15 cellular contexts compared by ENCODE assay signal in the genomic region with DNA sequence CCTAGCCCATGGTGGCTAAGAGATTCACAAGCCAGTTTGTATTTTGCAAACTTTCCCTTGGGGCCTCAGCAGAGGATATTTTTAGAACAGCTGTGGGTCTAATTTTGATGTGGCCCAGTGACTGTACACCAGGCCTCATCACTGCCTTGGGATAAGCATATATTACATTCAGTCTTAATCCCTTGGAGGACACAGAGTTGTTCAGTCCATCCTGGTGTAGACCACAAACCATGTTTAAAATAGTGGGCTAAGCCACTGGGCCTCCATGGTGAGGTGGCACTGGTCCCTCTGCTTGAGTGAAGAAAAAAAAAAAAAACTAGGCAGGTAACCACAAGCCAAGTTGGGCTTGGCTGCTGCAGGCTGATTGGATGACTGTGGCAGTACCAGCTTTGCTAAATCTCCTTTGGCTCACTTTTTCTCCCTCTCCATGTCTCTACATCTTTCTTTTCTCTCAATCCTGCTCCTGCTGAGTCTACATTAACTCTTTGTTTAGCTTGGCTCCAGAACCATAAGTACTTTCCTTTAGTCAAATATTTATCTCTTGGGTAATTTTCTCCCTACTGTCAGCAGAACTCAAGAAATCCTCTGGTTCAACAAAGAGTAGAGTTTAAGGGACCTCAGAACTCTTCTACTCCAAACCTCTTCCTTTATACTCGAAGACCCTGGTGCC.
DNase-seq lines count a peak whose midpoint lies in the region; ATAC-seq and TF ChIP-seq lines count a peak whose summit lies in the region.
"Had no signal": no experiment of that assay in that cellular context is flagged by ENCODE, and none has a peak within 500 bp of the region (broad histone marks: within the 10 kb centered on the region; RNA-seq: fewer than 3 reads in every experiment).

No MANE protein-coding gene starts in this region.

- no TSS peak for BruUV-seq in A673 (replicated peaks; lab: Mats Ljungman, UMichigan)

- peak; percentile 55 to 66 for ATAC-seq in natural killer cell treated with Interleukin-12 subunit alpha and Interleukin-12 subunit beta and Interleukin-15 and Interleukin-18, amount 100 ng/mL, for 72 hours
- ATAC-seq in natural killer cell (no peak), heart right ventricle (peak in 7 of 8 donors; percentile 76 to 88 (median 79)), HG03097 (IDR thresholded peaks at IDR 0.05; ENCODE audit: low FRiP score, unreplicated experiment) (no peak), right lobe of liver (no peak)
- ATAC-seq: mucosa of descending colon had no signal

- peaks cover 2% of the 10 kb centered on the region; the same call in 1 of the 2 replicates for H3K9me3 ChIP-seq in OCI-LY1 (ENCODE audit: low read length)
- no peaks in the 10 kb centered on the region for H3K9me3 ChIP-seq in heart right ventricle
- H3K9me3 ChIP-seq in right lobe of liver = no peaks in the 10 kb centered on the region
- no peaks in the 10 kb centered on the region for H3K9me3 ChIP-seq in A673 (ENCODE audit: low read depth, low read length, poor library complexity, severe bottlenecking)
- H3K9me3 ChIP-seq: mucosa of descending colon had no signal

- H3K9me3 Mint-ChIP-seq in natural killer cell treated with Interleukin-12 subunit alpha and Interleukin-12 subunit beta and Interleukin-15 and Interleukin-18, amount 100 ng/mL, for 72 hours = peaks cover 5% of the 10 kb centered on the region
- no peaks in the 10 kb centered on the region for H3K9me3 Mint-ChIP-seq in natural killer cell

- peaks cover 29 to 32% of the 10 kb centered on the region in 2 donors for H3K4me1 Mint-ChIP-seq in natural killer cell treated with Interleukin-12 subunit alpha and Interleukin-12 subunit beta and Interleukin-15 and Interleukin-18, amount 100 ng/mL, for 72 hours (ENCODE audit: low read depth in 2 of 2)
- peaks cover 29 to 32% of the 10 kb centered on the region in 2 donors for H3K4me1 Mint-ChIP-seq in natural killer cell

- TF ChIP-seq CTCF in natural killer cell (IDR thresholded peaks at IDR 0.05) (no peak), OCI-LY1 (IDR thresholded peaks at IDR 0.05; ENCODE audit: low read length) (no peak), heart right ventricle (IDR thresholded peaks at IDR 0.05) (no peak), right lobe of liver (IDR thresholded peaks at IDR 0.05) (no peak), A673 (conservative IDR thresholded peaks at IDR 0.05; ENCODE audit: low read depth, low read length) (no peak)

- no peaks in the 10 kb centered on the region for H3K9me2 ChIP-seq in OCI-LY1 (ENCODE audit: low read depth, low read length)

- H3K4me3 Mint-ChIP-seq in natural killer cell treated with Interleukin-12 subunit alpha and Interleukin-12 subunit beta and Interleukin-15 and Interleukin-18, amount 100 ng/mL, for 72 hours = peak overlapping the region; percentile 27
- H3K4me3 Mint-ChIP-seq in natural killer cell = no peak overlapping the region

- H3K36me3 ChIP-seq in OCI-LY1 (ENCODE audit: insufficient read depth, low read length) (no peaks in the 10 kb centered on the region), heart right ventricle (no peaks in the 10 kb centered on the region), right lobe of liver (no peaks in the 10 kb centered on the region), A673 (ENCODE audit: insufficient read depth, low read length, poor library complexity, severe bottlenecking) (no peaks in the 10 kb centered on the region)

- peak overlapping the region in 1 of 2 donors; percentile 52 for H3K27ac Mint-ChIP-seq in natural killer cell treated with Interleukin-12 subunit alpha and Interleukin-12 subunit beta and Interleukin-15 and Interleukin-18, amount 100 ng/mL, for 72 hours
- peak overlapping the region in 1 of 2 donors; percentile 51 for H3K27ac Mint-ChIP-seq in natural killer cell

- H3K79me2 ChIP-seq in OCI-LY1 (ENCODE audit: insufficient read depth, low read length) = no peaks in the 10 kb centered on the region

- H3K36me3 Mint-ChIP-seq in natural killer cell treated with Interleukin-12 subunit alpha and Interleukin-12 subunit beta and Interleukin-15 and Interleukin-18, amount 100 ng/mL, for 72 hours = no peaks in the 10 kb centered on the region
- no peaks in the 10 kb centered on the region for H3K36me3 Mint-ChIP-seq in natural killer cell

- DNase-seq in natural killer cell treated with Interleukin-12 subunit alpha and Interleukin-12 subunit beta and Interleukin-15 and Interleukin-18, amount 100 ng/mL, for 72 hours (ENCODE audit: low spot score) = no peak
- no peak for DNase-seq in natural killer cell
- DNase-seq in heart right ventricle = peak in 1 of 2 donors; percentile 27
- no peak for DNase-seq in SW480 (ENCODE audit: low spot score)
- DNase-seq in right lobe of liver = no peak
- no peak for DNase-seq in A673 (ENCODE audit: low spot score)
- DNase-seq: central memory CD4-positive, alpha-beta T cell; GDM1; mucosa of descending colon; NCI-H510A; small intestine had no signal

- H3K27me3 Mint-ChIP-seq in natural killer cell treated with Interleukin-12 subunit alpha and Interleukin-12 subunit beta and Interleukin-15 and Interleukin-18, amount 100 ng/mL, for 72 hours = no peaks in the 10 kb centered on the region
- no peaks in the 10 kb centered on the region for H3K27me3 Mint-ChIP-seq in natural killer cell (ENCODE audit: low read depth in 2 of 2)

- POLR2A ChIA-PET in A673 (lab: Charles Lee; ENCODE audit: low non-redundant PET) = no interaction called here

- H3K4me3 ChIP-seq in OCI-LY1 (ENCODE audit: low read depth, low read length, poor library complexity, severe bottlenecking) = no peak overlapping the region
- no peak overlapping the region for H3K4me3 ChIP-seq in heart right ventricle
- no peak overlapping the region for H3K4me3 ChIP-seq in right lobe of liver
- H3K4me3 ChIP-seq in A673 (ENCODE audit: low read depth, low read length, poor library complexity, severe bottlenecking) = no peak overlapping the region
- H3K4me3 ChIP-seq: mucosa of descending colon had no signal

- TF ChIP-seq POLR2A in right lobe of liver (IDR thresholded peaks at IDR 0.05) = no peak

- H3K9ac ChIP-seq in OCI-LY1 (ENCODE audit: low read length) = no peak overlapping the region

- peaks cover 14% of the 10 kb centered on the region for H3K4me1 ChIP-seq in OCI-LY1 (ENCODE audit: insufficient read depth, low read length, severe bottlenecking)
- peaks cover 0 to 20% (median 9%) of the 10 kb centered on the region in 9 donors for H3K4me1 ChIP-seq in heart right ventricle
- H3K4me1 ChIP-seq in right lobe of liver = no peaks in the 10 kb centered on the region
- H3K4me1 ChIP-seq in A673 (ENCODE audit: insufficient read depth, low read length, poor library complexity, severe bottlenecking) = no peaks in the 10 kb centered on the region

- 80 to 93% methylated on average over 1 of the region's 1 CpG for WGBS in heart right ventricle, 2 donors
- WGBS in right lobe of liver (ENCODE audit: insufficient coverage, low coverage, low lambda C conversion rate, missing lambda C conversion rate) = 100% methylated on average over 1 of the region's 1 CpG

- intact Hi-C loops in natural killer cell (cut with micrococcal nuclease) = no loop called here
- intact Hi-C loops in heart right ventricle (cut with DNase I) = no loop called here
- intact Hi-C loops in right lobe of liver (cut with DNase I) = no loop called here
- intact Hi-C loops in A673 (cut with micrococcal nuclease; ENCODE audit: unreplicated experiment) = no loop called here

- no peaks in the 10 kb centered on the region for H3F3A ChIP-seq in OCI-LY1 (ENCODE audit: insufficient read depth, low read length)

- no peaks in the 10 kb centered on the region for H3K27me3 ChIP-seq in OCI-LY1 (ENCODE audit: insufficient read depth, low read length)
- H3K27me3 ChIP-seq in heart right ventricle = no peaks in the 10 kb centered on the region
- H3K27me3 ChIP-seq in right lobe of liver = no peaks in the 10 kb centered on the region
- H3K27me3 ChIP-seq in A673 (replicated peaks; ENCODE audit: insufficient read depth, low read depth, low read length, poor library complexity) = no peaks in the 10 kb centered on the region

- H4K20me1 ChIP-seq in OCI-LY1 (ENCODE audit: insufficient read depth, low read length) = no peaks in the 10 kb centered on the region

- H3K27ac ChIP-seq in OCI-LY1 (ENCODE audit: low read depth, low read length, poor library complexity, severe bottlenecking) (peak overlapping the region; percentile 4), heart right ventricle (peak overlapping the region in 6 of 10 donors; percentile 1 to 57 (median 32)), right lobe of liver (no peak overlapping the region), A673 (ENCODE audit: low read depth, low read length, poor library complexity, severe bottlenecking) (no peak overlapping the region)
- H3K27ac ChIP-seq: C4-2B, VCaP had no signal

- no peak overlapping the region for H2AFZ ChIP-seq in OCI-LY1 (ENCODE audit: low read length)

- CTCF ChIA-PET in A673 (lab: Charles Lee) = no interaction called here

- no peak overlapping the region for H3K4me2 ChIP-seq in OCI-LY1 (ENCODE audit: low read length)

Comparison
In these comparisons a context has a peak if more than half of its experiments do, and no peak if none do; other contexts are left out.
1. ATAC-seq: peak in natural killer cell treated with Interleukin-12 subunit alpha and Interleukin-12 subunit beta and Interleukin-15 and Interleukin-18, amount 100 ng/mL, for 72 hours (2 of 2) and heart right ventricle (7 of 8); none in natural killer cell (0 of 3), HG03097 (single experiment) and right lobe of liver (0 of 4).
2. H3K27ac ChIP-seq: peak in OCI-LY1 (single experiment) and heart right ventricle (6 of 10); none in right lobe of liver (0 of 3) and A673 (single experiment).